ENCODE assay signal across 26 cellular contexts in the genomic region with DNA sequence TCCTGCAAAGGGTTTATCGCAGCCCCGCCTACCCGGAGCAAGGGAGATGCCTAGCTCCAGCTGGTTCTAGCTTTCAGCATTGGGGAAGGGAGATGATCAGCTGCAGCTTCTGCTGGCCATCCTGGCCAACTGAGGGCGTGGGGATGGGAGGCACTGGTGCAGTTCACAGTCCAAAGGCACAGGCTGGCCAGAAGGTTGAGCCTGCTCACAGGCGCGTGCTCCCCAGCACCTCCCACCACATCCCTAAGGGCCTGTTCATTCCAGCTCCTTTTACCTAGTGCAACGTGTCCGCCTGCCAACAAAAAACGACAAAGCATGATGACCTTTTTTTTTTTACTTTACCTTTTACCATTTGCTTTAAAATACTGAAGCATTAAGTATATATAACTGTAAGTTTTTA.
"Had no signal": no experiment of that assay in that cellular context is flagged by ENCODE, and none has a peak within 500 bp of the region (broad histone marks: within the 10 kb centered on the region; RNA-seq: fewer than 3 reads in every experiment).

No MANE protein-coding gene starts in this region.

- H3K27me3 Mint-ChIP-seq: naive thymus-derived CD8-positive, alpha-beta T cell; stimulated activated naive CD8-positive, alpha-beta T cell treated with anti-CD3 and anti-CD28 coated beads, Interleukin-15, amount 100 ng/mL, for 72 hours had no signal

- H3K27me3 ChIP-seq: heart left ventricle, left lung, neutrophil, right atrium auricular region, right lobe of liver, transverse colon, upper lobe of right lung, uterus had no signal

- H3K4me3 ChIP-seq: heart left ventricle, left lung, lower lobe of right lung, psoas muscle, right atrium auricular region, right lobe of liver, transverse colon, upper lobe of right lung, uterus had no signal

- H3K9ac ChIP-seq: parathyroid adenoma had no signal

- H3K36me3 ChIP-seq: neutrophil, uterus had no signal

- H3K27ac Mint-ChIP-seq: immature natural killer cell; nephron; stimulated activated effector memory CD8-positive, alpha-beta T cell treated with anti-CD3 and anti-CD28 coated beads, Interleukin-12 subunit alpha, Interleukin-12 subunit beta, amount 100 ng/mL, for 72 hours had no signal

- H3K27ac ChIP-seq: heart left ventricle, left lung, lower lobe of right lung, neutrophil, parathyroid adenoma, psoas muscle, right atrium auricular region, right lobe of liver, transverse colon, upper lobe of right lung, uterus had no signal

- H2AFZ ChIP-seq: parathyroid adenoma had no signal

- H3K4me3 Mint-ChIP-seq: immature natural killer cell; naive thymus-derived CD8-positive, alpha-beta T cell; nephron; neural crest cell; stimulated activated effector memory CD8-positive, alpha-beta T cell treated with anti-CD3 and anti-CD28 coated beads, Interleukin-12 subunit alpha, Interleukin-12 subunit beta, amount 100 ng/mL, for 72 hours; stimulated activated naive CD8-positive, alpha-beta T cell treated with anti-CD3 and anti-CD28 coated beads, Interleukin-15, amount 100 ng/mL, for 72 hours had no signal

- H3K9me3 ChIP-seq: heart left ventricle, left lung, lower lobe of right lung, neutrophil, psoas muscle, right atrium auricular region, right lobe of liver, transverse colon, upper lobe of right lung, uterus had no signal

- H3K9me3 Mint-ChIP-seq: immature natural killer cell; naive thymus-derived CD8-positive, alpha-beta T cell; stimulated activated effector memory CD8-positive, alpha-beta T cell treated with anti-CD3 and anti-CD28 coated beads, Interleukin-12 subunit alpha, Interleukin-12 subunit beta, amount 100 ng/mL, for 72 hours; stimulated activated naive CD8-positive, alpha-beta T cell treated with anti-CD3 and anti-CD28 coated beads, Interleukin-15, amount 100 ng/mL, for 72 hours had no signal

- ATAC-seq: heart left ventricle; left colon; left lung; lower lobe of right lung; naive thymus-derived CD8-positive, alpha-beta T cell; psoas muscle; stimulated activated effector memory CD8-positive, alpha-beta T cell treated with anti-CD3 and anti-CD28 coated beads, Interleukin-12 subunit alpha, Interleukin-12 subunit beta, amount 100 ng/mL, for 72 hours; stimulated activated naive CD8-positive, alpha-beta T cell treated with anti-CD3 and anti-CD28 coated beads, Interleukin-15, amount 100 ng/mL, for 72 hours; upper lobe of right lung had no signal

- H3K4me1 Mint-ChIP-seq: immature natural killer cell; naive thymus-derived CD8-positive, alpha-beta T cell; nephron; neural crest cell; stimulated activated effector memory CD8-positive, alpha-beta T cell treated with anti-CD3 and anti-CD28 coated beads, Interleukin-12 subunit alpha, Interleukin-12 subunit beta, amount 100 ng/mL, for 72 hours had no signal

- DNase-seq: heart left ventricle; hypothalamus; immature natural killer cell; kidney; left colon; left lung; lower lobe of right lung; mammary epithelial cell; mesenchymal stem cell; naive thymus-derived CD8-positive, alpha-beta T cell; occipital lobe; psoas muscle; right lobe of liver; stimulated activated CD4-positive, alpha-beta T cell treated with anti-CD3 and anti-CD28 coated beads, Interleukin-4, amount 100 ng/mL, for 24 hours; stimulated activated naive CD4-positive, alpha-beta T cell treated with Interleukin-2 at 50 U/mL for 16 hours; stimulated activated naive CD8-positive, alpha-beta T cell treated with anti-CD3 and anti-CD28 coated beads, Interleukin-15, amount 100 ng/mL, for 72 hours; substantia nigra; transverse colon; upper lobe of right lung; uterus had no signal

- H3K4me1 ChIP-seq: heart left ventricle, left lung, lower lobe of right lung, parathyroid adenoma, psoas muscle, right atrium auricular region, right lobe of liver, transverse colon, upper lobe of right lung, uterus had no signal
